17 cellular contexts compared by ENCODE assay signal in genomic region chr5:31113666-31114065, GRCh38.
DNase-seq lines count a peak whose midpoint lies in the region; ATAC-seq and TF ChIP-seq lines count a peak whose summit lies in the region.
"Had no signal": no experiment of that assay in that cellular context is flagged by ENCODE, and none has a peak within 500 bp of the region (broad histone marks: within the 10 kb centered on the region; RNA-seq: fewer than 3 reads in every experiment).

No MANE protein-coding gene starts in this region.

- dilution Hi-C loops in IMR-90 (cut with HindIII; ENCODE audit: low sequenced_read_pairs, unreplicated experiment), result no loop called here

- no peaks in the 10 kb centered on the region for H3K27me3 ChIP-seq in IMR-90 (ENCODE audit: control insufficient read depth, insufficient read depth, low read length)
- H3K27me3 ChIP-seq in ascending aorta, result no peaks in the 10 kb centered on the region
- no peaks in the 10 kb centered on the region for H3K27me3 ChIP-seq in HAP-1 (ENCODE audit: low read depth)
- H3K27me3 ChIP-seq: BLaER1 had no signal

- H2AK5ac ChIP-seq in IMR-90 (ENCODE audit: low read depth, low read length), result peak overlapping the region; percentile 47; the same call in 1 of the 2 replicates

- H2BK15ac ChIP-seq in IMR-90 (ENCODE audit: low read depth, low read length), result peak overlapping the region; percentile 97

- intact Hi-C loops in IMR-90 (cut with micrococcal nuclease), result no loop called here
- intact Hi-C loops in ascending aorta (cut with DNase I), result no loop called here

- no peaks in the 10 kb centered on the region for H3K79me1 ChIP-seq in IMR-90 (ENCODE audit: low read depth in 1 of 2, low read length in 2 of 2)

- peak overlapping the region; percentile 44 to 52; a peak in 1 of 4 replicates for H4K8ac ChIP-seq in IMR-90 (ENCODE audit: low read depth in 2 of 2, low read length in 2 of 2)

- no peaks in the 10 kb centered on the region for H4K20me1 ChIP-seq in IMR-90 (ENCODE audit: insufficient read depth, low read length)
- H4K20me1 ChIP-seq: BLaER1 had no signal

- no peaks in the 10 kb centered on the region for H3K9me3 ChIP-seq in IMR-90 (ENCODE audit: control insufficient read depth, insufficient read depth, low read length)
- no peaks in the 10 kb centered on the region for H3K9me3 ChIP-seq in ascending aorta
- no peaks in the 10 kb centered on the region for H3K9me3 ChIP-seq in HAP-1
- H3K9me3 ChIP-seq: BLaER1 had no signal

- 0 out of 2 replicates have a peak overlapping the region, but pooled peaks have one; percentile 38 for H2BK20ac ChIP-seq in IMR-90 (ENCODE audit: low read depth, low read length)

- H2BK120ac ChIP-seq in IMR-90 (ENCODE audit: low read depth, low read length), result peak overlapping the region; percentile 69; the same call in 1 of the 2 replicates

- peak overlapping the region; percentile 90 for H2BK5ac ChIP-seq in IMR-90 (ENCODE audit: low read depth, low read length, poor library complexity, severe bottlenecking)

- peak; percentile 40; the same call in 1 of the 2 replicates for ATAC-seq in IMR-90 (ENCODE audit: low read depth)

- H4K91ac ChIP-seq in IMR-90 (ENCODE audit: insufficient read depth, low read depth, low read length), result peak overlapping the region; percentile 66; the same call in 1 of the 2 replicates

- CTCF ChIA-PET in IMR-90 (lab: Yijun Ruan, JAX), result interaction anchor here (1.0 to 1.4 kb wide), 2 partner anchors 8 to 149 kb away, joined by 3 to 4 read pairs; no protein-coding TSS in a partner anchor

- BruUV-seq in IMR-90 (replicated peaks; lab: Mats Ljungman, UMichigan), result no TSS peak

- no peak overlapping the region for H3K4me2 ChIP-seq in IMR-90 (ENCODE audit: low read depth, low read length)
- H3K4me2 ChIP-seq: BLaER1 had no signal

- peak overlapping the region; percentile 9; the same call in 1 of the 2 replicates for H3K4ac ChIP-seq in IMR-90 (ENCODE audit: low read depth, low read length)

- in situ Hi-C loops in IMR-90 (cut with MboI; ENCODE audit: low sequenced_read_pairs) (no loop called here), HAP-1 (cut with MboI; ENCODE audit: low sequenced_read_pairs) (no loop called here)

- H3K36me3 ChIP-seq in IMR-90 (ENCODE audit: control insufficient read depth, insufficient read depth, low read length) (no peaks in the 10 kb centered on the region), ascending aorta (no peaks in the 10 kb centered on the region), HAP-1 (replicated peaks) (no peaks in the 10 kb centered on the region)
- H3K36me3 ChIP-seq: BLaER1 had no signal

- H3K4me1 ChIP-seq in IMR-90 (ENCODE audit: control insufficient read depth, insufficient read depth, low read length) (peaks cover 4% of the 10 kb centered on the region; the same call in 1 of the 2 replicates), ascending aorta (peaks cover 0 to 10% of the 10 kb centered on the region in 2 donors), HAP-1 (peaks cover 26% of the 10 kb centered on the region)
- H3K4me1 ChIP-seq: BLaER1 had no signal

- no peak for TF ChIP-seq POLR2A in IMR-90 (IDR thresholded peaks at IDR 0.05; ENCODE audit: low read depth, low read length)

- peak overlapping the region; percentile 55; the same call in 1 of the 2 replicates for H4K5ac ChIP-seq in IMR-90 (ENCODE audit: low read depth, low read length)

- H3K9me1 ChIP-seq in IMR-90 (ENCODE audit: insufficient read depth, low read length), result no peaks in the 10 kb centered on the region

- no peak overlapping the region for H2AK9ac ChIP-seq in IMR-90 (replicated peaks; ENCODE audit: low read depth, low read length, poor library complexity)

- peak overlapping the region; percentile 38 for H3K4me3 Mint-ChIP-seq in nephron progenitor cell
- H3K4me3 Mint-ChIP-seq: CD14-positive monocyte; CD4-positive, alpha-beta memory T cell had no signal

- TF ChIP-seq RAD21 in IMR-90 (IDR thresholded peaks at IDR 0.05; ENCODE audit: low read length), result no peak

- no peak overlapping the region for H3K9ac ChIP-seq in IMR-90 (ENCODE audit: low read depth, low read length)
- H3K9ac ChIP-seq: BLaER1 had no signal

- no peak overlapping the region for H3K4me3 ChIP-seq in IMR-90 (ENCODE audit: insufficient read depth, low read depth, low read length)
- H3K4me3 ChIP-seq in ascending aorta, result no peak overlapping the region
- H3K4me3 ChIP-seq in HAP-1, result no peak overlapping the region
- H3K4me3 ChIP-seq: BLaER1 had no signal

- H3K56ac ChIP-seq in IMR-90 (ENCODE audit: extremely low read depth, insufficient read depth, low read length), result no peak overlapping the region

- POLR2A ChIA-PET in IMR-90 (lab: Charles Lee; ENCODE audit: unreplicated experiment), result interaction anchor here (0.6 kb wide), 1 partner anchor 93 kb away, joined by 7 read pairs; no protein-coding TSS in a partner anchor

- no peak overlapping the region for H3K27ac Mint-ChIP-seq in nephron progenitor cell
- H3K27ac Mint-ChIP-seq: CD14-positive monocyte; CD4-positive, alpha-beta memory T cell had no signal

- H3K14ac ChIP-seq in IMR-90 (replicated peaks; ENCODE audit: low read depth, low read length), result peak overlapping the region; percentile 43; the same call in 1 of the 2 replicates

- peaks cover 15% of the 10 kb centered on the region for H3K9me3 Mint-ChIP-seq in nephron progenitor cell

- no peak overlapping the region; the same call in 1 of the 2 replicates for H3K23ac ChIP-seq in IMR-90 (ENCODE audit: low read depth, low read length)

- DNase-seq in IMR-90 (no peak), ascending aorta (ENCODE audit: low spot score in 2 of 2) (no peak), fibroblast of gingiva (ENCODE audit: low read depth) (peak; percentile 38), nephron progenitor cell (no peak), NCI-H146 (lab: John Stamatoyannopoulos, UW) (no peak), HAP-1 (ENCODE audit: low spot score in 2 of 2) (no peak), NCI-H446 treated with DMSO at 0.1 percent for 48 hours (lab: John Stamatoyannopoulos, UW) (no peak)
- DNase-seq in activated naive CD4-positive, alpha-beta T cell treated with Interleukin-2 at 50 U/mL for 16 hours, result no peak
- DNase-seq: 8988T; CD4-positive, alpha-beta memory T cell; DMS153; DMS79; GDM1; GOT3; H7 had no signal

- H3K27ac ChIP-seq in IMR-90 (ENCODE audit: insufficient read depth, low read length), result no peak overlapping the region
- peak overlapping the region; percentile 59 to 64 for H3K27ac ChIP-seq in ascending aorta
- H3K27ac ChIP-seq: BLaER1 had no signal

- no peaks in the 10 kb centered on the region for H3K27me3 Mint-ChIP-seq in nephron progenitor cell (ENCODE audit: low read depth, poor library complexity)
- H3K27me3 Mint-ChIP-seq: CD4-positive, alpha-beta memory T cell had no signal

- H2AFZ ChIP-seq in IMR-90 (replicated peaks; ENCODE audit: low read length, poor library complexity), result no peak overlapping the region

- no peaks in the 10 kb centered on the region for H3K36me3 Mint-ChIP-seq in nephron progenitor cell (ENCODE audit: low read depth)
- H3K36me3 Mint-ChIP-seq: CD14-positive monocyte; CD4-positive, alpha-beta memory T cell had no signal

- TF ChIP-seq CTCF in IMR-90 (conservative IDR thresholded peaks at IDR 0.05; ENCODE audit: low read depth, low read length) (no peak), ascending aorta (IDR thresholded peaks at IDR 0.05) (no peak), nephron progenitor cell (IDR thresholded peaks at IDR 0.05) (no peak)

- H3K18ac ChIP-seq in IMR-90 (ENCODE audit: low read depth, low read length), result peak overlapping the region; percentile 86; the same call in 1 of the 2 replicates

- H3K4me1 Mint-ChIP-seq in nephron progenitor cell, result peaks cover 50% of the 10 kb centered on the region
- H3K4me1 Mint-ChIP-seq: CD14-positive monocyte; CD4-positive, alpha-beta memory T cell had no signal

TF ChIP-seq in IMR-90, 13 proteins besides CTCF, POLR2A, EP300 and RAD21:
- TF ChIP-seq SMC3 (IDR thresholded peaks at IDR 0.05; ENCODE audit: low read depth, low read length) (no peak), USF2 (IDR thresholded peaks at IDR 0.05; ENCODE audit: low read depth, low read length) (no peak), FOS (IDR thresholded peaks at IDR 0.05; ENCODE audit: low read depth, low read length) (no peak), MXI1 (IDR thresholded peaks at IDR 0.05; ENCODE audit: borderline replicate concordance, low read depth, low read length) (no peak), MAZ (IDR thresholded peaks at IDR 0.05; ENCODE audit: borderline replicate concordance, low read depth, low read length) (no peak), ELK1 (IDR thresholded peaks at IDR 0.05; ENCODE audit: borderline replicate concordance, low read depth, low read length) (no peak), RFX5 (IDR thresholded peaks at IDR 0.05; ENCODE audit: low read depth, low read length) (no peak), MAFK (IDR thresholded peaks at IDR 0.05; ENCODE audit: low read depth, low read length) (no peak)
